Comparison of ENCODE assay signal across 2 cellular contexts in the genomic region with DNA sequence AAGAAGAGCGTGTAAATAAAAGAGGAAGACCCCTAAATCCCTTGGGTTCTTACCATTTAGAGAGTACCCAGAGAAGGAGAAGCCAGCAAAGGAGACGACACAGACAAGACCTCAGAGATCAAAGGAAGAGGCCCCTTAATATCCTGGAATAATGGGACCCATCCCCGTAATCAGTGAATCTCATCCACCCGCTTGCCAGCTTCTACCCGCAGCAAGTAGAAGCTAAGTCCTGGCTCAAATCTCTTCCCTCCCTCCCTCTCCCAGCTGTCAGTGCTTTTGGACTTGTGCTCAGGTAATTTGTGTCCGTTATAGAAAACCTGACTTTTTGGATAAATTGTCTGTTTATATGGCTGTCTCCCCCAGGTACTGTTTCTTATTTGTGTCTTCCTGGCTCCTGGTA.
TF ChIP-seq lines count a peak whose summit lies in the region.

No MANE protein-coding gene starts in this region.

TF ChIP-seq in A549, 52 proteins besides CTCF, POLR2A, EP300 and RAD21:
- TF ChIP-seq, protein P1, sequence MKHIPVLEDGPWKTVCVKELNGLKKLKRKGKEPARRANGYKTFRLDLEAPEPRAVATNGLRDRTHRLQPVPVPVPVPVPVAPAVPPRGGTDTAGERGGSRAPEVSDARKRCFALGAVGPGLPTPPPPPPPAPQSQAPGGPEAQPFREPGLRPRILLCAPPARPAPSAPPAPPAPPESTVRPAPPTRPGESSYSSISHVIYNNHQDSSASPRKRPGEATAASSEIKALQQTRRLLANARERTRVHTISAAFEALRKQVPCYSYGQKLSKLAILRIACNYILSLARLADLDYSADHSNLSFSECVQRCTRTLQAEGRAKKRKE (CRISPR knock-in tag; IDR thresholded peaks at IDR 0.05; ENCODE audit: low read depth), result no peak
- no peak for TF ChIP-seq FOXS1 (CRISPR knock-in tag; IDR thresholded peaks at IDR 0.05)
- no peak for TF ChIP-seq HEYL (CRISPR knock-in tag; IDR thresholded peaks at IDR 0.05)
- no peak for TF ChIP-seq ZFP36 (IDR thresholded peaks at IDR 0.05; ENCODE audit: borderline replicate concordance, partially characterized antibody)
- TF ChIP-seq, protein P2, sequence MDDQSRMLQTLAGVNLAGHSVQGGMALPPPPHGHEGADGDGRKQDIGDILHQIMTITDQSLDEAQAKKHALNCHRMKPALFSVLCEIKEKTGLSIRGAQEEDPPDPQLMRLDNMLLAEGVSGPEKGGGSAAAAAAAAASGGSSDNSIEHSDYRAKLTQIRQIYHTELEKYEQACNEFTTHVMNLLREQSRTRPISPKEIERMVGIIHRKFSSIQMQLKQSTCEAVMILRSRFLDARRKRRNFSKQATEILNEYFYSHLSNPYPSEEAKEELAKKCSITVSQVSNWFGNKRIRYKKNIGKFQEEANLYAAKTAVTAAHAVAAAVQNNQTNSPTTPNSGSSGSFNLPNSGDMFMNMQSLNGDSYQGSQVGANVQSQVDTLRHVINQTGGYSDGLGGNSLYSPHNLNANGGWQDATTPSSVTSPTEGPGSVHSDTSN (IDR thresholded peaks at IDR 0.05), result no peak
- TF ChIP-seq RFX5 (IDR thresholded peaks at IDR 0.05), result no peak

TF ChIP-seq in GM12878, 131 proteins besides CTCF, POLR2A, EP300 and RAD21:
- TF ChIP-seq RFX5 (IDR thresholded peaks at IDR 0.05; ENCODE audit: low read depth, low read length) (no peak), TBL1XR1 (IDR thresholded peaks at IDR 0.05; ENCODE audit: low read depth, low read length) (no peak), NFYA (IDR thresholded peaks at IDR 0.05; ENCODE audit: borderline replicate concordance, low read depth, low read length) (no peak), YBX1 (IDR thresholded peaks at IDR 0.05) (no peak), GABPA (IDR thresholded peaks at IDR 0.05; ENCODE audit: low read depth) (no peak)
- TF ChIP-seq, protein P3, sequence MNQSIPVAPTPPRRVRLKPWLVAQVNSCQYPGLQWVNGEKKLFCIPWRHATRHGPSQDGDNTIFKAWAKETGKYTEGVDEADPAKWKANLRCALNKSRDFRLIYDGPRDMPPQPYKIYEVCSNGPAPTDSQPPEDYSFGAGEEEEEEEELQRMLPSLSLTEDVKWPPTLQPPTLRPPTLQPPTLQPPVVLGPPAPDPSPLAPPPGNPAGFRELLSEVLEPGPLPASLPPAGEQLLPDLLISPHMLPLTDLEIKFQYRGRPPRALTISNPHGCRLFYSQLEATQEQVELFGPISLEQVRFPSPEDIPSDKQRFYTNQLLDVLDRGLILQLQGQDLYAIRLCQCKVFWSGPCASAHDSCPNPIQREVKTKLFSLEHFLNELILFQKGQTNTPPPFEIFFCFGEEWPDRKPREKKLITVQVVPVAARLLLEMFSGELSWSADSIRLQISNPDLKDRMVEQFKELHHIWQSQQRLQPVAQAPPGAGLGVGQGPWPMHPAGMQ (IDR thresholded peaks at IDR 0.05; ENCODE audit: borderline replicate concordance), result no peak
